In the genomic region with DNA sequence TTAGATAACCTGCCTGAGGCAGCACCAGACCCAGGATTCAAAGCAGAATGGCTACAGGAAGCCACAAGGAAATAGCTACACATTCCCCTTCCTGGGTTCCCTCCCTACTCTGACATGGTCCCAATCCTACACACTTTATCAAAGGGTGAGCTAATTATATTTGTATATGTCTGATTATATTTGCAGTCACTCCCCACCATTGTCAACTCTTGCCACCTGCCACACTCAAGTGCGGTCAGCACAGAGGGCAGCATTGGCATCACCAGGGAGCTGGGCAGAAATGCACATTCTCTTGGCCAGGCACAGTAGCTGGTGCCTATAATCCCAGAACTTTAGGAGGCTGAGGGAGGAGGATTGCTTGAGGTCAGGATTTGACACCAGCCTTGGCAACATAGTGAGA, we compare ENCODE assay signal across 27 cellular contexts.
A peak's percentile ranks its signal among the peaks of the same experiment; 100 is the strongest.
DNase-seq lines count a peak whose midpoint lies in the region; ATAC-seq and TF ChIP-seq lines count a peak whose summit lies in the region.
"Had no signal": no experiment of that assay in that cellular context is flagged by ENCODE, and none has a peak within 500 bp of the region (broad histone marks: within the 10 kb centered on the region; RNA-seq: fewer than 3 reads in every experiment).

No MANE protein-coding gene starts in this region.

- no peak for TF ChIP-seq CTCF in gastroesophageal sphincter (IDR thresholded peaks at IDR 0.05)
- TF ChIP-seq CTCF in stomach (IDR thresholded peaks at IDR 0.05): no peak

- intact Hi-C loops in stomach (cut with DNase I; ENCODE audit: low total_unique reads): no loop called here

- H3K36me3 ChIP-seq in gastroesophageal sphincter: peaks cover 3 to 76% of the 10 kb centered on the region in 2 donors
- H3K36me3 ChIP-seq in stomach: peaks cover 15 to 54% (median 40%) of the 10 kb centered on the region in 4 donors
- H3K36me3 ChIP-seq: prostate gland, SJSA1 had no signal

- 100% methylated on average over 1 of the region's 1 CpG; no CpG with 5 or more reads in 1 of the 2 donors for WGBS in gastroesophageal sphincter (ENCODE audit: low coverage in 1 of 2), 2 donors
- WGBS in stomach, 5 donors: 34 to 71% (median 50%) methylated on average over 1 of the region's 1 CpG

- DNase-seq in NCI-H146 (lab: John Stamatoyannopoulos, UW) (peak; percentile 19), NCI-H774 (lab: John Stamatoyannopoulos, UW) (peak; percentile 31), stomach (no peak), NCI-H345 treated with DMSO at 0.1 percent for 48 hours (lab: John Stamatoyannopoulos, UW; ENCODE audit: unreplicated experiment) (no peak)
- DNase-seq: activated CD4-positive, alpha-beta T cell treated with anti-CD3 and anti-CD28 coated beads for 36 hours; activated CD8-positive, alpha-beta T cell treated with anti-CD3 and anti-CD28 coated beads for 36 hours; activated naive CD4-positive, alpha-beta T cell treated with anti-CD3 and anti-CD28 coated beads, Interleukin-2, amount 10 ng/mL, durations not matched to agents 7 days and 5 days; COR-L47; DMS79; effector CD8-positive, alpha-beta T cell; H9; islet precursor cell; MM.1S; naive B cell; NCI-H2029 treated with DMSO at 0.1 percent for 48 hours; NCI-H526; stimulated activated naive B cell treated with anti-CD40 and anti-IgM and Interleukin-4, amounts not matched to agents 10 μg/mL and 1 μg/mL and 100 μg/mL, for 72 hours; T-helper 9 cell had no signal

- no peak overlapping the region for H3K4me3 ChIP-seq in gastroesophageal sphincter
- no peak overlapping the region for H3K4me3 ChIP-seq in stomach
- H3K4me3 ChIP-seq: BLaER1 treated with 17β-estradiol and CSF1 and Interleukin-3, amounts not matched to agents 10 nM and 100 nM; K562; prostate gland; SJSA1 had no signal

- no peaks in the 10 kb centered on the region for H3K9me3 ChIP-seq in gastroesophageal sphincter
- no peaks in the 10 kb centered on the region for H3K9me3 ChIP-seq in stomach
- H3K9me3 ChIP-seq: BLaER1 treated with 17β-estradiol and CSF1 and Interleukin-3, amounts not matched to agents 10 nM and 100 nM; prostate gland; SJSA1 had no signal

- H3K27me3 ChIP-seq in gastroesophageal sphincter (no peaks in the 10 kb centered on the region), stomach (no peaks in the 10 kb centered on the region)
- H3K27me3 ChIP-seq: BLaER1 treated with 17β-estradiol and CSF1 and Interleukin-3, amounts not matched to agents 10 nM and 100 nM; SJSA1 had no signal

- no peak for ATAC-seq in gastroesophageal sphincter
- ATAC-seq in HG03442 (IDR thresholded peaks at IDR 0.05; ENCODE audit: unreplicated experiment): no peak
- ATAC-seq in GM19324 (IDR thresholded peaks at IDR 0.05; ENCODE audit: low FRiP score, unreplicated experiment): no peak
- ATAC-seq: activated CD4-positive, alpha-beta T cell treated with anti-CD3 and anti-CD28 coated beads for 36 hours; activated CD8-positive, alpha-beta T cell treated with anti-CD3 and anti-CD28 coated beads for 36 hours; stimulated activated naive B cell treated with anti-CD40 and anti-IgM and Interleukin-4, amounts not matched to agents 10 μg/mL and 1 μg/mL and 100 μg/mL, for 72 hours had no signal

- no peak for TF ChIP-seq POLR2A in gastroesophageal sphincter (IDR thresholded peaks at IDR 0.05)
- TF ChIP-seq POLR2A in stomach (IDR thresholded peaks at IDR 0.05): no peak

- peak overlapping the region; percentile 12 to 97 (median 81) for H3K27ac ChIP-seq in gastroesophageal sphincter
- peak overlapping the region; percentile 43 to 95 (median 85) for H3K27ac ChIP-seq in stomach
- H3K27ac ChIP-seq: BLaER1 treated with 17β-estradiol and CSF1 and Interleukin-3, amounts not matched to agents 10 nM and 100 nM; epithelial cell of prostate; prostate gland; SJSA1; VCaP had no signal

- TF ChIP-seq EP300 in gastroesophageal sphincter (IDR thresholded peaks at IDR 0.05): no peak
- no peak for TF ChIP-seq EP300 in stomach (IDR thresholded peaks at IDR 0.05)

- H3K4me1 ChIP-seq in gastroesophageal sphincter (peaks cover 29 to 100% (median 46%) of the 10 kb centered on the region in 3 donors), stomach (peaks cover 48 to 70% (median 60%) of the 10 kb centered on the region in 4 donors)
- H3K4me1 ChIP-seq: prostate gland, SJSA1 had no signal

Comparison
In these comparisons a context has a peak if more than half of its experiments do, and no peak if none do; other contexts are left out.
1. DNase-seq: peak in NCI-H146 (single experiment) and NCI-H774 (single experiment); none in stomach (single experiment) and NCI-H345 treated with DMSO at 0.1 percent for 48 hours (single experiment).